1 cellular context compared by ENCODE assay signal in genomic region chr1:3772715-3773571, GRCh38.
A peak's percentile ranks its signal among the peaks of the same experiment; 100 is the strongest.
TF ChIP-seq lines count a peak whose summit lies in the region.

Gene SMIM1 (plus strand): TSS chr1:3772749. CDS start chr1:3775374, 2,625 bp downstream.

TF ChIP-seq in HepG2, 621 proteins besides CTCF, POLR2A, EP300 and RAD21 (continued from another document and continues in another):
- TF ChIP-seq THAP9 (CRISPR knock-in tag; IDR thresholded peaks at IDR 0.05; ENCODE audit: borderline replicate concordance): no peak
- TF ChIP-seq CAMTA2 (CRISPR knock-in tag; IDR thresholded peaks at IDR 0.05; ENCODE audit: borderline replicate concordance): no peak; the same call in 1 of the 2 replicates
- 0 out of 2 replicates have a peak, but pooled peaks have one; percentile 25 for TF ChIP-seq KLF9 (CRISPR knock-in tag; IDR thresholded peaks at IDR 0.05; ENCODE audit: low read depth)
- TF ChIP-seq ZNF614 (CRISPR knock-in tag; IDR thresholded peaks at IDR 0.05; ENCODE audit: borderline replicate concordance): no peak
- TF ChIP-seq HNRNPLL (IDR thresholded peaks at IDR 0.05; ENCODE audit: low read depth, low read length, poor library complexity, severe bottlenecking): peak; percentile 8
- 0 out of 2 replicates have a peak, but pooled peaks have one; percentile 25 for TF ChIP-seq HIC2 (CRISPR knock-in tag; IDR thresholded peaks at IDR 0.05; ENCODE audit: low read depth)
- TF ChIP-seq AGO2 (optimal IDR thresholded peaks at IDR 0.05; ENCODE audit: low read depth, low read length): peak; percentile 68
- TF ChIP-seq DNMT3B (CRISPR knock-in tag; conservative IDR thresholded peaks at IDR 0.05): no peak
- TF ChIP-seq ZNF883 (CRISPR knock-in tag; IDR thresholded peaks at IDR 0.05; ENCODE audit: not compliant biosample characterization): peak; percentile 5
- peak; percentile 63; the same call in 1 of the 2 replicates for TF ChIP-seq ZHX2 (IDR thresholded peaks at IDR 0.05; ENCODE audit: low read depth)
- no peak for TF ChIP-seq ZHX2 (CRISPR knock-in tag; IDR thresholded peaks at IDR 0.05; ENCODE audit: borderline replicate concordance)
- no peak for TF ChIP-seq ZNF737 (CRISPR knock-in tag; IDR thresholded peaks at IDR 0.05; ENCODE audit: borderline replicate concordance)
- TF ChIP-seq ZMYM2 (CRISPR knock-in tag; IDR thresholded peaks at IDR 0.05): no peak
- TF ChIP-seq ZNF510 (CRISPR knock-in tag; IDR thresholded peaks at IDR 0.05; ENCODE audit: low read depth): no peak
- TF ChIP-seq CREM (IDR thresholded peaks at IDR 0.05): peak; percentile 55; the same call in 1 of the 2 replicates
- no peak for TF ChIP-seq CREM (CRISPR knock-in tag; IDR thresholded peaks at IDR 0.05)
- no peak for TF ChIP-seq ARID3A (IDR thresholded peaks at IDR 0.05; ENCODE audit: low read depth, low read length)
- TF ChIP-seq ZNF644 (CRISPR knock-in tag; IDR thresholded peaks at IDR 0.05; ENCODE audit: low read depth): no peak
- no peak for TF ChIP-seq MBD4 (IDR thresholded peaks at IDR 0.05; ENCODE audit: borderline replicate concordance, low read length)
- peak; percentile 60 for TF ChIP-seq HOXA3 (CRISPR knock-in tag; IDR thresholded peaks at IDR 0.05)
- TF ChIP-seq ZNF30 (CRISPR knock-in tag; IDR thresholded peaks at IDR 0.05): 0 out of 2 replicates have a peak, but pooled peaks have one; percentile 35
- 0 out of 2 replicates have a peak, but pooled peaks have one; percentile 8 for TF ChIP-seq HMGXB3 (CRISPR knock-in tag; IDR thresholded peaks at IDR 0.05; ENCODE audit: borderline replicate concordance)
- 0 out of 2 replicates have a peak, but pooled peaks have one; percentile 5 for TF ChIP-seq FOXK1 (CRISPR knock-in tag; IDR thresholded peaks at IDR 0.05; ENCODE audit: borderline replicate concordance, low read depth)
- TF ChIP-seq SP140L (CRISPR knock-in tag; IDR thresholded peaks at IDR 0.05; ENCODE audit: borderline replicate concordance): no peak
- TF ChIP-seq SMAD1 (CRISPR knock-in tag; IDR thresholded peaks at IDR 0.05; ENCODE audit: borderline replicate concordance, low read depth): no peak; the same call in 1 of the 2 replicates
- TF ChIP-seq NFAT5 (CRISPR knock-in tag; IDR thresholded peaks at IDR 0.05): no peak; the same call in 1 of the 2 replicates
- TF ChIP-seq ZFP90 (CRISPR knock-in tag; IDR thresholded peaks at IDR 0.05; ENCODE audit: borderline replicate concordance): 0 out of 2 replicates have a peak, but pooled peaks have one; percentile 52
- TF ChIP-seq ZNF703 (CRISPR knock-in tag; IDR thresholded peaks at IDR 0.05; ENCODE audit: borderline replicate concordance): 0 out of 2 replicates have a peak, but pooled peaks have one; percentile 9
- no peak; the same call in 1 of the 2 replicates for TF ChIP-seq POLR2AphosphoS5 (IDR thresholded peaks at IDR 0.05; ENCODE audit: low read depth, low read length)
- TF ChIP-seq FLYWCH1 (CRISPR knock-in tag; IDR thresholded peaks at IDR 0.05): no peak
